Comparison of ENCODE assay signal across 24 cellular contexts in the genomic region with DNA sequence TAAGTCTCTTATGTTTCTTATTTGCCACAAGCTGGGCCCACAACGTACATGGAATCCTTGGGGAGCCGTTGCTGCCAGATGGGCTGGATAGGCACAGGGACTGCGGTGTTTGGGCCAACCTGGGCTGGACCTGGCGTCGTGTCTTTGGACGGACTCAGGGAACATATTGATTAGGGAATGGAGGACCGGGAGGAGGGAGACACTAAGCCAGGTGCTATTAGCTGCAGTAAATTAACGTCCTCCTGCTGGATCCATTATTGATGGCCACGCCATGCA.
"Had no signal": no experiment of that assay in that cellular context is flagged by ENCODE, and none has a peak within 500 bp of the region (broad histone marks: within the 10 kb centered on the region; RNA-seq: fewer than 3 reads in every experiment).

No MANE protein-coding gene starts in this region.

- DNase-seq: activated CD4-positive, alpha-beta T cell treated with anti-CD3 and anti-CD28 coated beads for 36 hours; activated CD4-positive, CD25-positive, alpha-beta regulatory T cell; activated CD8-positive, alpha-beta memory T cell treated with anti-CD3 and anti-CD28 coated beads, Interleukin-2, amount 10 ng/mL, durations not matched to agents 7 days and 5 days; activated CD8-positive, alpha-beta T cell treated with anti-CD3 and anti-CD28 coated beads, Interleukin-2, amount 10 ng/mL, durations not matched to agents 7 days and 5 days; activated naive CD4-positive, alpha-beta T cell; activated T-cell treated with anti-CD3 and anti-CD28 coated beads, Interleukin-2, amount 50 U/mL, for 48 hours; aorta; cerebellar nuclear complex; colonic mucosa; effector CD8-positive, alpha-beta T cell; gastrocnemius medialis; hippocampal formation; left ventricle myocardium inferior; pancreas; stimulated activated naive CD4-positive, alpha-beta T cell; T-cell; tibial artery had no signal

- H3K36me3 Mint-ChIP-seq: activated CD8-positive, alpha-beta memory T cell treated with anti-CD3 and anti-CD28 coated beads, Interleukin-2, amount 10 ng/mL, durations not matched to agents 7 days and 5 days; activated naive CD4-positive, alpha-beta T cell treated with anti-CD3 and anti-CD28 coated beads, Interleukin-2, amount 50 U/mL, for 72 hours; T-cell had no signal

- H3K4me3 Mint-ChIP-seq: activated CD4-positive, alpha-beta T cell treated with anti-CD3 and anti-CD28 coated beads for 36 hours; activated CD8-positive, alpha-beta memory T cell treated with anti-CD3 and anti-CD28 coated beads, Interleukin-2, amount 10 ng/mL, durations not matched to agents 7 days and 5 days; activated CD8-positive, alpha-beta T cell treated with anti-CD3 and anti-CD28 coated beads, Interleukin-2, amount 10 ng/mL, durations not matched to agents 7 days and 5 days; nephron; T-cell had no signal

- H3K27ac Mint-ChIP-seq: activated CD4-positive, alpha-beta T cell treated with anti-CD3 and anti-CD28 coated beads for 36 hours; activated CD8-positive, alpha-beta memory T cell treated with anti-CD3 and anti-CD28 coated beads, Interleukin-2, amount 10 ng/mL, durations not matched to agents 7 days and 5 days; activated CD8-positive, alpha-beta T cell treated with anti-CD3 and anti-CD28 coated beads, Interleukin-2, amount 10 ng/mL, durations not matched to agents 7 days and 5 days; activated naive CD4-positive, alpha-beta T cell treated with anti-CD3 and anti-CD28 coated beads, Interleukin-2, amount 50 U/mL, for 72 hours; T-cell had no signal

- H3K4me1 Mint-ChIP-seq: activated CD4-positive, alpha-beta T cell treated with anti-CD3 and anti-CD28 coated beads for 36 hours; activated CD8-positive, alpha-beta memory T cell treated with anti-CD3 and anti-CD28 coated beads, Interleukin-2, amount 10 ng/mL, durations not matched to agents 7 days and 5 days; T-cell had no signal

- ATAC-seq: activated CD4-positive, alpha-beta T cell treated with anti-CD3 and anti-CD28 coated beads for 36 hours; activated CD8-positive, alpha-beta memory T cell treated with anti-CD3 and anti-CD28 coated beads, Interleukin-2, amount 10 ng/mL, durations not matched to agents 7 days and 5 days; activated CD8-positive, alpha-beta T cell treated with anti-CD3 and anti-CD28 coated beads, Interleukin-2, amount 10 ng/mL, durations not matched to agents 7 days and 5 days; activated naive CD4-positive, alpha-beta T cell treated with anti-CD3 and anti-CD28 coated beads, Interleukin-2, amount 50 U/mL, for 72 hours; body of pancreas; gastrocnemius medialis; pancreas; T-cell had no signal

- H3K27ac ChIP-seq: body of pancreas, cardiac muscle cell, colonic mucosa, pancreas, tibial artery had no signal

- H3K9me3 ChIP-seq: body of pancreas, colonic mucosa, gastrocnemius medialis, pancreas, prostate gland, suprapubic skin, tibial artery had no signal

- H3K27me3 Mint-ChIP-seq: activated CD8-positive, alpha-beta memory T cell treated with anti-CD3 and anti-CD28 coated beads, Interleukin-2, amount 10 ng/mL, durations not matched to agents 7 days and 5 days had no signal

- H3K27me3 ChIP-seq: body of pancreas, cardiac muscle cell, colonic mucosa, pancreas had no signal

- H3K4me1 ChIP-seq: colonic mucosa had no signal

- H3K9me3 Mint-ChIP-seq: activated naive CD4-positive, alpha-beta T cell treated with anti-CD3 and anti-CD28 coated beads, Interleukin-2, amount 50 U/mL, for 72 hours; nephron; T-cell had no signal

- H3K4me3 ChIP-seq: body of pancreas, cardiac muscle cell, colonic mucosa, gastrocnemius medialis, left ventricle myocardium inferior, lung, pancreas, prostate gland, suprapubic skin, tibial artery had no signal

- H3K36me3 ChIP-seq: cardiac muscle cell, colonic mucosa, gastrocnemius medialis, left ventricle myocardium inferior, pancreas, prostate gland, suprapubic skin, tibial artery had no signal
